In genomic region chr11:67413266-67413797, GRCh38 we compare ENCODE assay signal across 2 cellular contexts.
TF ChIP-seq lines count a peak whose summit lies in the region.

No MANE protein-coding gene starts in this region.

TF ChIP-seq in SK-N-SH treated with all-trans-retinoic acid at 6 μM for 48 hours, 23 proteins besides CTCF, POLR2A, EP300 and RAD21 (continued from another document):
- TF ChIP-seq PATZ1 (CRISPR knock-in tag; IDR thresholded peaks at IDR 0.05; ENCODE audit: borderline replicate concordance) = no peak
- TF ChIP-seq POU6F1 (CRISPR knock-in tag; IDR thresholded peaks at IDR 0.05; ENCODE audit: borderline replicate concordance, low read depth) = no peak
- TF ChIP-seq ZNF565 (CRISPR knock-in tag; conservative IDR thresholded peaks at IDR 0.05; ENCODE audit: low read depth) = no peak
- no peak for TF ChIP-seq TOX (CRISPR knock-in tag; IDR thresholded peaks at IDR 0.05; ENCODE audit: borderline replicate concordance)
- TF ChIP-seq ZC3H10 (CRISPR knock-in tag; IDR thresholded peaks at IDR 0.05) = no peak
- TF ChIP-seq RARB (CRISPR knock-in tag; IDR thresholded peaks at IDR 0.05) = no peak
- no peak for TF ChIP-seq CREB5 (CRISPR knock-in tag; IDR thresholded peaks at IDR 0.05; ENCODE audit: low read depth)
- no peak for TF ChIP-seq TCF4 (CRISPR knock-in tag; IDR thresholded peaks at IDR 0.05; ENCODE audit: borderline replicate concordance)
- no peak for TF ChIP-seq PPARA (CRISPR knock-in tag; IDR thresholded peaks at IDR 0.05; ENCODE audit: borderline replicate concordance)

TF ChIP-seq in SK-N-SH, 30 proteins besides CTCF, POLR2A, EP300 and RAD21 (continued from another document):
- TF ChIP-seq NFIC (IDR thresholded peaks at IDR 0.05; ENCODE audit: borderline replicate concordance) = no peak
- TF ChIP-seq USF1 (IDR thresholded peaks at IDR 0.05; ENCODE audit: borderline replicate concordance, low read depth) = no peak
